ENCODE assay signal across 21 cellular contexts in genomic region chr2:69993048-69993565, GRCh38.
"Had no signal": no experiment of that assay in that cellular context is flagged by ENCODE, and none has a peak within 500 bp of the region (broad histone marks: within the 10 kb centered on the region; RNA-seq: fewer than 3 reads in every experiment).

No MANE protein-coding gene starts in this region.

- H3K4me1 ChIP-seq: pancreas had no signal

- H3K36me3 ChIP-seq: cardiac muscle cell, thyroid gland had no signal

- H3K4me3 ChIP-seq: cardiac muscle cell, dorsolateral prefrontal cortex, pancreas, SK-N-MC, thyroid gland had no signal

- H3K27ac ChIP-seq: cardiac muscle cell, dorsolateral prefrontal cortex, epithelial cell of prostate, pancreas, SK-N-MC, thyroid gland had no signal

- H3K27me3 Mint-ChIP-seq: activated CD4-positive, alpha-beta T cell treated with anti-CD3 and anti-CD28 coated beads, Interleukin-2, amount 10 ng/mL, durations not matched to agents 24 days and 14 days; activated CD8-positive, alpha-beta T cell treated with anti-CD3 and anti-CD28 coated beads for 36 hours; activated naive CD8-positive, alpha-beta T cell had no signal

- H3K9me3 Mint-ChIP-seq: activated CD4-positive, alpha-beta T cell treated with anti-CD3 and anti-CD28 coated beads, Interleukin-2, amount 10 ng/mL, durations not matched to agents 24 days and 14 days; activated CD8-positive, alpha-beta T cell treated with anti-CD3 and anti-CD28 coated beads for 36 hours; activated T-cell treated with anti-CD3 and anti-CD28 coated beads, Interleukin-2, amount 50 U/mL, for 4 hours; endodermal cell had no signal

- DNase-seq: activated CD4-positive, alpha-beta T cell treated with anti-CD3 and anti-CD28 coated beads, Interleukin-2, amount 10 ng/mL, durations not matched to agents 24 days and 14 days; activated CD4-positive, CD25-positive, alpha-beta regulatory T cell; activated CD8-positive, alpha-beta memory T cell treated with anti-CD3 and anti-CD28 coated beads, Interleukin-2, amount 50 U/mL, for 4 hours; activated CD8-positive, alpha-beta T cell treated with anti-CD3 and anti-CD28 coated beads for 36 hours; activated gamma-delta T cell; activated T-cell treated with anti-CD3 and anti-CD28 coated beads, Interleukin-2, amount 50 U/mL, for 4 hours; amygdala; foreskin fibroblast; glutamatergic neuron; hippocampal formation; mammary epithelial cell; pancreas; stimulated activated CD8-positive, alpha-beta memory T cell treated with anti-CD3 and anti-CD28 coated beads, Interleukin-4, amount 100 ng/mL, for 48 hours; stimulated activated naive CD4-positive, alpha-beta T cell had no signal

- ATAC-seq: activated CD8-positive, alpha-beta T cell treated with anti-CD3 and anti-CD28 coated beads for 36 hours; activated T-cell treated with anti-CD3 and anti-CD28 coated beads, Interleukin-2, amount 50 U/mL, for 4 hours; pancreas had no signal

- H3K9me3 ChIP-seq: pancreas, thyroid gland had no signal

- H3K27ac Mint-ChIP-seq: activated CD4-positive, alpha-beta T cell treated with anti-CD3 and anti-CD28 coated beads, Interleukin-2, amount 10 ng/mL, durations not matched to agents 24 days and 14 days; activated CD8-positive, alpha-beta T cell treated with anti-CD3 and anti-CD28 coated beads for 36 hours; activated naive CD8-positive, alpha-beta T cell; endodermal cell had no signal

- H3K27me3 ChIP-seq: cardiac muscle cell, dorsolateral prefrontal cortex, pancreas, thyroid gland had no signal

- H3K4me3 Mint-ChIP-seq: activated CD4-positive, alpha-beta T cell treated with anti-CD3 and anti-CD28 coated beads, Interleukin-2, amount 10 ng/mL, durations not matched to agents 24 days and 14 days; activated CD8-positive, alpha-beta T cell treated with anti-CD3 and anti-CD28 coated beads for 36 hours; activated naive CD8-positive, alpha-beta T cell; activated T-cell treated with anti-CD3 and anti-CD28 coated beads, Interleukin-2, amount 50 U/mL, for 4 hours; endodermal cell had no signal
